8 cellular contexts compared by ENCODE assay signal in genomic region chr9:133162802-133163558, GRCh38. TPM values are rescaled to one million over a fixed set of nuclear protein-coding genes. Genes with fewer than 3 reads are reported as not detected.
DNase-seq lines count a peak whose midpoint lies in the region; ATAC-seq and TF ChIP-seq lines count a peak whose summit lies in the region.

No MANE protein-coding gene starts in this region.

- H3K36me3 Mint-ChIP-seq in activated CD8-positive, alpha-beta memory T cell treated with anti-CD3 and anti-CD28 coated beads, Interleukin-2, amount 10 ng/mL, durations not matched to agents 7 days and 5 days: no peaks in the 10 kb centered on the region

- TF ChIP-seq CTCF in cardiac fibroblast (IDR thresholded peaks at IDR 0.05; ENCODE audit: low read depth, low read length) (no peak), lung (IDR thresholded peaks at IDR 0.05; ENCODE audit: control extremely low read depth, extremely low read depth) (no peak)

- H3K9me3 ChIP-seq in lung (ENCODE audit: control insufficient read depth in 2 of 2, insufficient read depth in 1 of 2, low read length in 1 of 2): no peaks in the 10 kb centered on the region
- H3K9me3 ChIP-seq in thymus (ENCODE audit: control insufficient read depth): no peaks in the 10 kb centered on the region

- H3K27me3 Mint-ChIP-seq in activated CD8-positive, alpha-beta memory T cell treated with anti-CD3 and anti-CD28 coated beads, Interleukin-2, amount 10 ng/mL, durations not matched to agents 7 days and 5 days: peaks cover 23% of the 10 kb centered on the region

- H3K27me3 ChIP-seq in lung (ENCODE audit: control insufficient read depth, insufficient read depth) (no peaks in the 10 kb centered on the region), thymus (ENCODE audit: control insufficient read depth, insufficient read depth) (peaks cover 4% of the 10 kb centered on the region)

- no peak overlapping the region for H3K27ac Mint-ChIP-seq in activated CD8-positive, alpha-beta memory T cell treated with anti-CD3 and anti-CD28 coated beads, Interleukin-2, amount 10 ng/mL, durations not matched to agents 7 days and 5 days

- H3K4me1 Mint-ChIP-seq in activated CD8-positive, alpha-beta memory T cell treated with anti-CD3 and anti-CD28 coated beads, Interleukin-2, amount 10 ng/mL, durations not matched to agents 7 days and 5 days: peaks cover 5% of the 10 kb centered on the region

- WGBS in lung, 2 donors: 37 to 48% methylated on average over 57 of the region's 57 CpGs
- 63% methylated on average over 57 of the region's 57 CpGs for WGBS in thymus

- H3K4me3 ChIP-seq in cardiac fibroblast (replicated peaks in 1 of 2; ENCODE audit: low read depth in 2 of 2, low read length in 2 of 2) (peak overlapping the region; percentile 60), lung (peak overlapping the region; percentile 64), thymus (ENCODE audit: low read length) (peak overlapping the region; percentile 58)

- H3K4me1 ChIP-seq in lung (ENCODE audit: control insufficient read depth in 2 of 2, insufficient read depth in 2 of 2, low read length in 2 of 2) (peaks cover 0 to 14% of the 10 kb centered on the region in 2 donors), thymus (ENCODE audit: control insufficient read depth, insufficient read depth, low read length) (peaks cover 4% of the 10 kb centered on the region)

- DNase-seq in activated CD8-positive, alpha-beta memory T cell treated with anti-CD3 and anti-CD28 coated beads, Interleukin-2, amount 10 ng/mL, durations not matched to agents 7 days and 5 days: no peak
- no peak for DNase-seq in activated CD8-positive, alpha-beta memory T cell treated with anti-CD3 and anti-CD28 coated beads, Interleukin-2, amount 50 U/mL, for 4 hours
- DNase-seq in cardiac fibroblast (ENCODE audit: low read depth in 2 of 2) (no peak), lung (ENCODE audit: low spot score) (no peak), NCI-H146 treated with DMSO at 0.1 percent for 48 hours (lab: John Stamatoyannopoulos, UW; ENCODE audit: unreplicated experiment) (no peak)

- H3K4me3 Mint-ChIP-seq in activated CD8-positive, alpha-beta memory T cell treated with anti-CD3 and anti-CD28 coated beads, Interleukin-2, amount 10 ng/mL, durations not matched to agents 7 days and 5 days: peak overlapping the region; percentile 11

- H3K36me3 ChIP-seq in lung (ENCODE audit: control insufficient read depth in 2 of 2, insufficient read depth in 2 of 2, low read length in 2 of 2): no peaks in the 10 kb centered on the region
- H3K36me3 ChIP-seq in thymus (ENCODE audit: control insufficient read depth, insufficient read depth): no peaks in the 10 kb centered on the region

- no peak for ATAC-seq in activated CD8-positive, alpha-beta memory T cell treated with anti-CD3 and anti-CD28 coated beads, Interleukin-2, amount 10 ng/mL, durations not matched to agents 7 days and 5 days
- ATAC-seq in lung (ENCODE audit: insufficient read depth, low FRiP score) (no peak), HG03354 (IDR thresholded peaks at IDR 0.05; ENCODE audit: poor library complexity, severe bottlenecking, unreplicated experiment) (no peak), HG03457 (IDR thresholded peaks at IDR 0.05; ENCODE audit: unreplicated experiment) (no peak)

- CTCF ChIA-PET in activated CD8-positive, alpha-beta memory T cell treated with anti-CD3 and anti-CD28 coated beads, Interleukin-2, amount 10 ng/mL, durations not matched to agents 7 days and 5 days (lab: Charles Lee): no interaction called here

- H3K27ac ChIP-seq in lung (ENCODE audit: low read depth in 1 of 2, low read length in 1 of 2) (no peak overlapping the region), thymus (ENCODE audit: low read depth) (no peak overlapping the region)

- H3K9me3 Mint-ChIP-seq in activated CD8-positive, alpha-beta memory T cell treated with anti-CD3 and anti-CD28 coated beads, Interleukin-2, amount 10 ng/mL, durations not matched to agents 7 days and 5 days (ENCODE audit: low read depth): no peaks in the 10 kb centered on the region

RNA-seq across cellular contexts. Expression of gene GBGT1, which starts 0.7 kb away (rescaled TPM):
- total RNA-seq in activated CD8-positive, alpha-beta memory T cell treated with anti-CD3 and anti-CD28 coated beads, Interleukin-2, amount 10 ng/mL, durations not matched to agents 7 days and 5 days: 1 to 10 TPM; 3.9 to 5.7 TPM
- total RNA-seq in lung: 10 to 100 TPM in 1 of 2 donors, 1 to 10 TPM in 1; 6.1 to 42.9 TPM
- polyA plus RNA-seq in lung (10 to 100 TPM; 14.8 to 31.6 TPM), thymus (5.3 TPM)

RNA-seq across cellular contexts. Expression of gene RALGDS, which starts 41.9 kb away (rescaled TPM):
- total RNA-seq in activated CD8-positive, alpha-beta memory T cell treated with anti-CD3 and anti-CD28 coated beads, Interleukin-2, amount 10 ng/mL, durations not matched to agents 7 days and 5 days: 100 to 1,000 TPM; 103 to 114 TPM
- 10 to 100 TPM; 60.7 to 61.1 TPM for total RNA-seq in lung
- polyA plus RNA-seq in lung: 100 to 1,000 TPM in 1 of 2 donors, 10 to 100 TPM in 1; 49.5 to 145 TPM
- 42.1 TPM for polyA plus RNA-seq in thymus

RNA-seq across cellular contexts. Expression of gene OBP2B, which starts 46.1 kb away (rescaled TPM):
- not detected for total RNA-seq in activated CD8-positive, alpha-beta memory T cell treated with anti-CD3 and anti-CD28 coated beads, Interleukin-2, amount 10 ng/mL, durations not matched to agents 7 days and 5 days
- not detected for total RNA-seq in lung
- not detected for polyA plus RNA-seq in lung
- 0.09 TPM for polyA plus RNA-seq in thymus
